13 cellular contexts compared by ENCODE assay signal in genomic region chr17:82399030-82399429, GRCh38. TPM values are rescaled to one million over a fixed set of nuclear protein-coding genes. Genes with fewer than 3 reads are reported as not detected.
A peak's percentile ranks its signal among the peaks of the same experiment; 100 is the strongest.
DNase-seq lines count a peak whose midpoint lies in the region; ATAC-seq and TF ChIP-seq lines count a peak whose summit lies in the region.
"Had no signal": no experiment of that assay in that cellular context is flagged by ENCODE, and none has a peak within 500 bp of the region (broad histone marks: within the 10 kb centered on the region; RNA-seq: fewer than 3 reads in every experiment).

No MANE protein-coding gene starts in this region.

- intact Hi-C loops in left ventricle myocardium superior (cut with micrococcal nuclease), result no loop called here

- H3K27ac ChIP-seq in WERI-Rb-1, result peak overlapping the region; percentile 75
- peak overlapping the region; percentile 7 for H3K27ac ChIP-seq in suprapubic skin
- H3K27ac ChIP-seq: upper lobe of left lung had no signal

- H3K4me1 ChIP-seq in suprapubic skin, result peaks cover 41% of the 10 kb centered on the region

- 34% methylated on average over 13 of the region's 14 CpGs for WGBS in suprapubic skin

- no peak for TF ChIP-seq EP300 in suprapubic skin (IDR thresholded peaks at IDR 0.05)

- H3K9me3 ChIP-seq in WERI-Rb-1 (ENCODE audit: severe bottlenecking) (no peaks in the 10 kb centered on the region), suprapubic skin (no peaks in the 10 kb centered on the region)
- H3K9me3 ChIP-seq: esophagus muscularis mucosa, upper lobe of left lung had no signal

- H3K4me3 ChIP-seq in WERI-Rb-1 (ENCODE audit: low read depth, low read length) (no peak overlapping the region), suprapubic skin (no peak overlapping the region)
- H3K4me3 ChIP-seq: esophagus muscularis mucosa, upper lobe of left lung had no signal

- TF ChIP-seq CTCF in WERI-Rb-1 (IDR thresholded peaks at IDR 0.05; ENCODE audit: low read depth, low read length) (no peak), suprapubic skin (IDR thresholded peaks at IDR 0.05) (no peak)

- H3K27me3 ChIP-seq in WERI-Rb-1 (ENCODE audit: insufficient read depth, low read depth, severe bottlenecking) (no peaks in the 10 kb centered on the region), suprapubic skin (no peaks in the 10 kb centered on the region)
- H3K27me3 ChIP-seq: esophagus muscularis mucosa, upper lobe of left lung had no signal

- H3K36me3 ChIP-seq in WERI-Rb-1, result peaks cover 61% of the 10 kb centered on the region
- peaks cover 28% of the 10 kb centered on the region for H3K36me3 ChIP-seq in suprapubic skin

- peak; percentile 43 for ATAC-seq in left ventricle myocardium superior
- ATAC-seq: activated naive CD4-positive, alpha-beta T cell treated with anti-CD3 and anti-CD28 coated beads, Interleukin-2, amount 50 U/mL, for 72 hours had no signal

- no peak for TF ChIP-seq POLR2A in suprapubic skin (IDR thresholded peaks at IDR 0.05)

- peak; percentile 68 for DNase-seq in NCI-H2196 (lab: John Stamatoyannopoulos, UW; ENCODE audit: unreplicated experiment)
- no peak for DNase-seq in NCI-H2196 treated with DMSO at 0.1 percent for 48 hours (lab: John Stamatoyannopoulos, UW; ENCODE audit: unreplicated experiment)
- peak; percentile 53 for DNase-seq in WERI-Rb-1
- DNase-seq in left ventricle myocardium superior, result peak; percentile 74
- no peak for DNase-seq in suprapubic skin (ENCODE audit: low spot score in 2 of 2)
- DNase-seq in DMS114 treated with DMSO at 0.1 percent for 48 hours (lab: John Stamatoyannopoulos, UW; ENCODE audit: unreplicated experiment), result no peak
- no peak for DNase-seq in NCI-H2029 treated with DMSO at 0.1 percent for 48 hours (lab: John Stamatoyannopoulos, UW)
- DNase-seq in T-helper 9 cell, result no peak
- DNase-seq: activated CD4-positive, alpha-beta T cell treated with anti-CD3 and anti-CD28 coated beads, Interleukin-2, amount 50 U/mL, for 1 hour; stimulated activated CD4-positive, alpha-beta T cell treated with anti-CD3 and anti-CD28 coated beads, Interleukin-2, amount 100 ng/mL, for 48 hours had no signal

RNA-seq across cellular contexts. Expression of gene HEXD, which starts 19.1 kb away (rescaled TPM):
- total RNA-seq in left ventricle myocardium superior (18.6 TPM), suprapubic skin (10 to 100 TPM; 28.1 to 84.6 (median 33.4) TPM)

RNA-seq across cellular contexts. Expression of gene OGFOD3, which starts 19.4 kb away (rescaled TPM):
- total RNA-seq in left ventricle myocardium superior (28.5 TPM), suprapubic skin (10 to 100 TPM; 13.0 to 33.5 (median 20.0) TPM)

RNA-seq across cellular contexts. Expression of gene UTS2R, which starts 27.5 kb away (rescaled TPM):
- total RNA-seq in left ventricle myocardium superior (2.1 TPM), suprapubic skin (not detected)
- total RNA-seq: esophagus muscularis mucosa had no signal

RNA-seq across cellular contexts. Expression of gene TEX19, which starts 40.0 kb away (rescaled TPM):
- total RNA-seq in left ventricle myocardium superior, result not detected
- not detected for total RNA-seq in suprapubic skin
- total RNA-seq: esophagus muscularis mucosa, upper lobe of left lung had no signal

RNA-seq across cellular contexts. Expression of gene CYBC1, which starts 51.5 kb away (rescaled TPM):
- 30.8 TPM for total RNA-seq in left ventricle myocardium superior
- 10 to 100 TPM; 36.4 to 53.1 (median 45.6) TPM for total RNA-seq in suprapubic skin

Comparison
In these comparisons a context has a peak if more than half of its experiments do, and no peak if none do; other contexts are left out.
1. DNase-seq: peak in NCI-H2196 (single experiment), WERI-Rb-1 (single experiment) and left ventricle myocardium superior (single experiment); none in NCI-H2196 treated with DMSO at 0.1 percent for 48 hours (single experiment), suprapubic skin (0 of 2), DMS114 treated with DMSO at 0.1 percent for 48 hours (single experiment), NCI-H2029 treated with DMSO at 0.1 percent for 48 hours (single experiment) and T-helper 9 cell (single experiment).